In the genomic region with DNA sequence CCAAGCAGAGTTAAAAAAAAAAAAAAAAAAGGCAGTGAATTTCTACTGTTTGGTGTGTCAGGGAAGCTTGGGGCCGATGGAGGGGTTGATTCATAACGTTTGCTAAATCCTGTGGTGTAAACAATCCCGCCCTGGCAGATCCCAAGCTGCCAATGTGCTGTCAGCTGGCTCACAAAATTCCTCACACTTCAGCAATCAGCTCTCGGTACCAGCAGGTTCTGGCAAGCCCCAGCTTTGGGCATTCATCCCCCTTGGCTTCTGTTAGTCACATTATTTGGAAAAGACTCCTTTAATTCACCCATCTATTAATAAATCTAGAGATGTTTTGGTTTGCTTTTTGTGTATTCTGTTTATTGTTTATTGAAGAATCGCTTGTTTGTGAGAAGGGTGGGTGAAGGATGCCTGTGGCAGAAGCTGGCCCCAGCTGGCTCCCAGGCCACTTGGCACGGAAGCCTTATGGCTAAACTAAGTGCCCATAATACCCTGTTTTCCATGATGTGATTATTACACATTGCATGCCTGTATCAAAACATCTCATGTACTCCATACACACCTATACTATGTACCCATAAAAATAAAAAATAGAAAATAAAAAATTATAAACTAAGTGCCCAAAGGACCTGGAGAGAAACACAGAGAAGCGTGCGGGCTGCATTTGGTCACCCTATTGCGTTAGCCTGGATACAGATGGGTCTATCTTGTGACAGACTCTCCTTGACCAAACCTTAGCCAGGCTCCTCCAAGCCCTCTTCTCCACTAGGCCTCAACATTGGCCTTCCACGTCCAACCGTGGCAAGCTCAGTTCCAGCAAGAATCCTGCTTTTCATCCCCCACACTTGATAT, we compare ENCODE assay signal across 12 cellular contexts.
DNase-seq lines count a peak whose midpoint lies in the region; ATAC-seq, FAIRE-seq and TF ChIP-seq lines count a peak whose summit lies in the region.
"Had no signal": no experiment of that assay in that cellular context is flagged by ENCODE, and none has a peak within 500 bp of the region (broad histone marks: within the 10 kb centered on the region; RNA-seq: fewer than 3 reads in every experiment).

No MANE protein-coding gene starts in this region.

- TF ChIP-seq CTCF in bronchial epithelial cell (IDR thresholded peaks at IDR 0.05; ENCODE audit: insufficient read depth, low read length, severe bottlenecking) (no peak), A673 (conservative IDR thresholded peaks at IDR 0.05; ENCODE audit: low read depth, low read length) (no peak)

- no peak overlapping the region for H3K4me3 Mint-ChIP-seq in stimulated activated naive CD8-positive, alpha-beta T cell treated with anti-CD3 and anti-CD28 coated beads, Interleukin-15, amount 100 ng/mL, for 72 hours
- H3K4me3 Mint-ChIP-seq: central memory CD8-positive, alpha-beta T cell had no signal

- H3K9me3 Mint-ChIP-seq in stimulated activated naive CD8-positive, alpha-beta T cell treated with anti-CD3 and anti-CD28 coated beads, Interleukin-15, amount 100 ng/mL, for 72 hours: no peaks in the 10 kb centered on the region

- no TSS peak for BruUV-seq in A673 (replicated peaks; lab: Mats Ljungman, UMichigan)

- peak; percentile 98 for FAIRE-seq in bronchial epithelial cell (lab: Jason Lieb, UNC)

- peak overlapping the region in 1 of 3 donors; percentile 16 for H3K9ac ChIP-seq in skeletal muscle tissue (ENCODE audit: low read depth in 1 of 3, low read length in 3 of 3)

- intact Hi-C loops in right cardiac atrium (cut with DNase I) (no loop called here), A673 (cut with micrococcal nuclease; ENCODE audit: unreplicated experiment) (no loop called here)

- peak; percentile 76 for DNase-seq in GM04504 (ENCODE audit: low read depth)
- DNase-seq in bronchial epithelial cell (ENCODE audit: low read depth): peak; percentile 99
- DNase-seq in right cardiac atrium: peak; percentile 64 to 86 (median 80)
- no peak for DNase-seq in A673 (ENCODE audit: low spot score)
- DNase-seq in stimulated activated naive CD8-positive, alpha-beta T cell treated with anti-CD3 and anti-CD28 coated beads, Interleukin-15, amount 100 ng/mL, for 72 hours: no peak
- DNase-seq: DND-41, NCI-H1436, SHP77 had no signal

- H3K27ac ChIP-seq in right cardiac atrium (ENCODE audit: low read length) (peak overlapping the region; percentile 58), skeletal muscle tissue (ENCODE audit: low read depth, low read length) (peak overlapping the region; percentile 61), A673 (ENCODE audit: low read depth, low read length, poor library complexity, severe bottlenecking) (no peak overlapping the region)

- no peaks in the 10 kb centered on the region for H3K4me1 Mint-ChIP-seq in stimulated activated naive CD8-positive, alpha-beta T cell treated with anti-CD3 and anti-CD28 coated beads, Interleukin-15, amount 100 ng/mL, for 72 hours
- H3K4me1 Mint-ChIP-seq: central memory CD8-positive, alpha-beta T cell had no signal

- no peaks in the 10 kb centered on the region for H3K9me3 ChIP-seq in right cardiac atrium (ENCODE audit: control insufficient read depth, low read length)
- H3K9me3 ChIP-seq in skeletal muscle tissue (ENCODE audit: control insufficient read depth in 3 of 3, low read length in 3 of 3): peaks cover 0 to 4% (median 0%) of the 10 kb centered on the region in 3 donors
- H3K9me3 ChIP-seq in A673 (ENCODE audit: low read depth, low read length, poor library complexity, severe bottlenecking): no peaks in the 10 kb centered on the region

- H3K36me3 ChIP-seq in bronchial epithelial cell (ENCODE audit: control insufficient read depth, insufficient read depth, low read length) (no peaks in the 10 kb centered on the region), skeletal muscle tissue (ENCODE audit: control insufficient read depth in 3 of 3, insufficient read depth in 3 of 3, low read length in 3 of 3) (peaks cover 0 to 3% (median 0%) of the 10 kb centered on the region in 3 donors), A673 (ENCODE audit: insufficient read depth, low read length, poor library complexity, severe bottlenecking) (no peaks in the 10 kb centered on the region)

- H3K27me3 Mint-ChIP-seq in stimulated activated naive CD8-positive, alpha-beta T cell treated with anti-CD3 and anti-CD28 coated beads, Interleukin-15, amount 100 ng/mL, for 72 hours: peaks cover 7% of the 10 kb centered on the region
- H3K27me3 Mint-ChIP-seq: central memory CD8-positive, alpha-beta T cell had no signal

- ATAC-seq in right cardiac atrium: peak; percentile 87 to 90
- no peak for ATAC-seq in GM19023 (IDR thresholded peaks at IDR 0.05; ENCODE audit: unreplicated experiment)
- ATAC-seq in stimulated activated naive CD8-positive, alpha-beta T cell treated with anti-CD3 and anti-CD28 coated beads, Interleukin-15, amount 100 ng/mL, for 72 hours: no peak
- no peak for ATAC-seq in GM21723 (IDR thresholded peaks at IDR 0.05; ENCODE audit: unreplicated experiment)

- WGBS in right cardiac atrium: 62% methylated on average over 11 of the region's 11 CpGs

- H3K4me3 ChIP-seq in bronchial epithelial cell (ENCODE audit: low read depth, low read length) (no peak overlapping the region), right cardiac atrium (ENCODE audit: low read length) (no peak overlapping the region), skeletal muscle tissue (ENCODE audit: low read length in 3 of 3) (no peak overlapping the region), A673 (ENCODE audit: low read depth, low read length, poor library complexity, severe bottlenecking) (no peak overlapping the region)

- POLR2A ChIA-PET in A673 (lab: Charles Lee; ENCODE audit: low non-redundant PET): no interaction called here

- CTCF ChIA-PET in A673 (lab: Charles Lee): no interaction called here

- H3K27ac Mint-ChIP-seq in stimulated activated naive CD8-positive, alpha-beta T cell treated with anti-CD3 and anti-CD28 coated beads, Interleukin-15, amount 100 ng/mL, for 72 hours: no peak overlapping the region

- H3K27me3 ChIP-seq in bronchial epithelial cell (ENCODE audit: control insufficient read depth, insufficient read depth, low read length): no peaks in the 10 kb centered on the region
- H3K27me3 ChIP-seq in right cardiac atrium (ENCODE audit: control insufficient read depth, insufficient read depth): no peaks in the 10 kb centered on the region
- no peaks in the 10 kb centered on the region for H3K27me3 ChIP-seq in skeletal muscle tissue (ENCODE audit: control insufficient read depth in 3 of 3, insufficient read depth in 3 of 3, low read length in 3 of 3)
- no peaks in the 10 kb centered on the region for H3K27me3 ChIP-seq in A673 (replicated peaks; ENCODE audit: insufficient read depth, low read depth, low read length, poor library complexity)

- H3K4me1 ChIP-seq in right cardiac atrium (ENCODE audit: control insufficient read depth, insufficient read depth, low read length) (peaks cover 11% of the 10 kb centered on the region), skeletal muscle tissue (ENCODE audit: control insufficient read depth in 3 of 3, insufficient read depth in 3 of 3, low read length in 3 of 3) (peaks cover 11 to 43% (median 35%) of the 10 kb centered on the region in 3 donors), A673 (ENCODE audit: insufficient read depth, low read length, poor library complexity, severe bottlenecking) (no peaks in the 10 kb centered on the region)

Comparison
In these comparisons a context has a peak if more than half of its experiments do, and no peak if none do; other contexts are left out.
1. DNase-seq: peak in GM04504 (single experiment), bronchial epithelial cell (single experiment) and right cardiac atrium (3 of 3); none in A673 (single experiment) and stimulated activated naive CD8-positive, alpha-beta T cell treated with anti-CD3 and anti-CD28 coated beads, Interleukin-15, amount 100 ng/mL, for 72 hours (0 of 2).
2. ATAC-seq: peak in right cardiac atrium (2 of 2); none in GM19023 (single experiment), stimulated activated naive CD8-positive, alpha-beta T cell treated with anti-CD3 and anti-CD28 coated beads, Interleukin-15, amount 100 ng/mL, for 72 hours (single experiment) and GM21723 (single experiment).